26 cellular contexts compared by ENCODE assay signal in genomic region chr12:124049451-124050094, GRCh38.
DNase-seq lines count a peak whose midpoint lies in the region; TF ChIP-seq lines count a peak whose summit lies in the region.
"Had no signal": no experiment of that assay in that cellular context is flagged by ENCODE, and none has a peak within 500 bp of the region (broad histone marks: within the 10 kb centered on the region; RNA-seq: fewer than 3 reads in every experiment).

No MANE protein-coding gene starts in this region.

- H3K27ac Mint-ChIP-seq in Calu3 (ENCODE audit: unreplicated experiment): peak overlapping the region; percentile 36
- H3K27ac Mint-ChIP-seq: CD4-positive, alpha-beta T cell; H9; HFFc6 had no signal

- no peaks in the 10 kb centered on the region for H3K27me3 ChIP-seq in neuronal stem cell (ENCODE audit: control insufficient read depth in 3 of 3, insufficient read depth in 3 of 3, low read depth in 1 of 3, low read length in 3 of 3)
- no peaks in the 10 kb centered on the region for H3K27me3 ChIP-seq in suprapubic skin
- no peaks in the 10 kb centered on the region for H3K27me3 ChIP-seq in stomach
- H3K27me3 ChIP-seq: BLaER1 had no signal

- peaks cover 14% of the 10 kb centered on the region for H3K9me3 Mint-ChIP-seq in Calu3 (ENCODE audit: low read depth, unreplicated experiment)

- TF ChIP-seq POLR2A in suprapubic skin (IDR thresholded peaks at IDR 0.05): no peak
- TF ChIP-seq POLR2A in stomach (IDR thresholded peaks at IDR 0.05): no peak

- no peak overlapping the region for H2AK5ac ChIP-seq in neuronal stem cell (ENCODE audit: low read depth, low read length)

- no peak overlapping the region for H2BK120ac ChIP-seq in neuronal stem cell (ENCODE audit: low read depth, low read length)

- no peak overlapping the region for H3K27ac ChIP-seq in neuronal stem cell (replicated peaks; ENCODE audit: low read length)
- H3K27ac ChIP-seq in suprapubic skin: no peak overlapping the region
- no peak overlapping the region for H3K27ac ChIP-seq in stomach
- H3K27ac ChIP-seq: BLaER1, GM23248, HL-60, RWPE1 had no signal

- no peak overlapping the region for H3K23ac ChIP-seq in neuronal stem cell (ENCODE audit: low read depth, low read length, poor library complexity)

- peaks cover 6 to 22% of the 10 kb centered on the region in 2 donors for H3K4me1 ChIP-seq in neuronal stem cell (ENCODE audit: control insufficient read depth in 2 of 2, insufficient read depth in 1 of 2, low read depth in 1 of 2, low read length in 2 of 2)
- peaks cover 8% of the 10 kb centered on the region for H3K4me1 ChIP-seq in suprapubic skin
- H3K4me1 ChIP-seq in stomach: peaks cover 0 to 19% (median 6%) of the 10 kb centered on the region in 4 donors

- DNase-seq in Calu3: no peak
- peak; percentile 11 for DNase-seq in EH (ENCODE audit: low read depth)
- DNase-seq in astrocyte of the hippocampus (ENCODE audit: low read depth, low spot score): peak; percentile 68
- no peak for DNase-seq in neuronal stem cell (ENCODE audit: low spot score)
- no peak for DNase-seq in suprapubic skin (ENCODE audit: low spot score in 2 of 2)
- no peak for DNase-seq in stomach
- DNase-seq in DMS79 (lab: John Stamatoyannopoulos, UW): no peak
- DNase-seq: ACHN; CD4-positive, alpha-beta T cell; COR-L47; DMS 273 treated with DMSO at 0.1 percent for 48 hours; GDM1; GM23248; H9; HFFc6; KBM-7; NCI-H1105; NCI-H146; NCI-H2029; NCI-H2227 treated with DMSO at 0.1 percent for 48 hours; NCI-H510A treated with DMSO at 0.1 percent for 48 hours; NCI-H774; NK-92 treated with Interleukin-12 subunit alpha and Interleukin-12 subunit beta, amount 100 ng/mL, for 24 hours had no signal

- intact Hi-C loops in Calu3 (cut with micrococcal nuclease; ENCODE audit: unreplicated experiment) (no loop called here), stomach (cut with DNase I; ENCODE audit: low total_unique reads) (no loop called here)

- no TSS peak for BruUV-seq in Calu3 (replicated peaks; lab: Mats Ljungman, UMichigan)

- no peak overlapping the region for H3K4ac ChIP-seq in neuronal stem cell (ENCODE audit: low read length)

- H3K4me3 Mint-ChIP-seq in Calu3 (ENCODE audit: low read depth, unreplicated experiment): no peak overlapping the region
- H3K4me3 Mint-ChIP-seq: CD4-positive, alpha-beta T cell; H9; HFFc6 had no signal

- H2AFZ ChIP-seq in neuronal stem cell (ENCODE audit: low read length): no peak overlapping the region
- H2AFZ ChIP-seq: GM23248 had no signal

- H3K27me3 Mint-ChIP-seq in Calu3 (ENCODE audit: unreplicated experiment): peaks cover 14% of the 10 kb centered on the region
- H3K27me3 Mint-ChIP-seq: CD4-positive, alpha-beta T cell had no signal

- no peaks in the 10 kb centered on the region for H3K36me3 Mint-ChIP-seq in Calu3 (ENCODE audit: insufficient read depth, unreplicated experiment)

- H4K8ac ChIP-seq in neuronal stem cell (ENCODE audit: low read depth, low read length): no peak overlapping the region

- CTCF ChIA-PET in Calu3 (lab: Charles Lee): interaction anchor here (0.7 to 0.9 kb wide), 2 partner anchors 18 to 286 kb away, joined by 3 to 4 read pairs; no protein-coding TSS in a partner anchor

- no peak overlapping the region for H3K4me2 ChIP-seq in neuronal stem cell (ENCODE audit: insufficient read depth, low read length, poor library complexity, severe bottlenecking)
- H3K4me2 ChIP-seq: BLaER1 had no signal

- H3K36me3 ChIP-seq in neuronal stem cell (replicated peaks in 1 of 2; ENCODE audit: control insufficient read depth in 2 of 2, insufficient read depth in 2 of 2, low read length in 2 of 2): no peaks in the 10 kb centered on the region
- H3K36me3 ChIP-seq in suprapubic skin: no peaks in the 10 kb centered on the region
- H3K36me3 ChIP-seq in stomach: no peaks in the 10 kb centered on the region
- H3K36me3 ChIP-seq: BLaER1 had no signal

- H3K4me1 Mint-ChIP-seq in Calu3 (ENCODE audit: low read depth, unreplicated experiment): peaks cover 9% of the 10 kb centered on the region

- H2BK12ac ChIP-seq in neuronal stem cell (ENCODE audit: low read length): no peak overlapping the region

- TF ChIP-seq EP300 in suprapubic skin (IDR thresholded peaks at IDR 0.05) (no peak), stomach (IDR thresholded peaks at IDR 0.05) (no peak)

- TF ChIP-seq CTCF in Calu3 (IDR thresholded peaks at IDR 0.05; ENCODE audit: unreplicated experiment) (no peak), suprapubic skin (IDR thresholded peaks at IDR 0.05) (no peak), stomach (IDR thresholded peaks at IDR 0.05) (no peak)

- H4K91ac ChIP-seq in neuronal stem cell (ENCODE audit: low read depth, low read length, poor library complexity): no peak overlapping the region

- no peaks in the 10 kb centered on the region for H3K79me1 ChIP-seq in neuronal stem cell (ENCODE audit: low read depth, low read length)

- H3K4me3 ChIP-seq in neuronal stem cell (ENCODE audit: low read length in 2 of 2): no peak overlapping the region
- no peak overlapping the region for H3K4me3 ChIP-seq in suprapubic skin
- no peak overlapping the region for H3K4me3 ChIP-seq in stomach
- H3K4me3 ChIP-seq: BLaER1, GM23248 had no signal

- H3K14ac ChIP-seq in neuronal stem cell (ENCODE audit: low read length): no peak overlapping the region

- H3K9ac ChIP-seq in neuronal stem cell (ENCODE audit: low read depth, low read length, poor library complexity): no peak overlapping the region
- H3K9ac ChIP-seq: BLaER1, GM23248 had no signal

- no peak overlapping the region for H2BK15ac ChIP-seq in neuronal stem cell (ENCODE audit: low read length)

- H3K9me3 ChIP-seq in neuronal stem cell (replicated peaks in 1 of 2; ENCODE audit: control insufficient read depth in 2 of 2, insufficient read depth in 1 of 2, low read depth in 1 of 2, low read length in 2 of 2) (peaks cover 9 to 21% of the 10 kb centered on the region in 2 donors), suprapubic skin (no peaks in the 10 kb centered on the region), stomach (peaks cover 3 to 28% (median 13%) of the 10 kb centered on the region in 4 donors)

- H2BK5ac ChIP-seq in neuronal stem cell (ENCODE audit: low read length): no peak overlapping the region

- H3K18ac ChIP-seq in neuronal stem cell (ENCODE audit: low read length): peak overlapping the region; percentile 23

- WGBS in neuronal stem cell (ENCODE audit: extremely low coverage in 2 of 2, insufficient read length in 2 of 2, insufficient replicate concordance in 1 of 2), 2 donors: no CpG with 5 or more reads among the region's 6 CpGs
- WGBS in suprapubic skin: 86% methylated on average over 6 of the region's 6 CpGs
- 52 to 77% (median 67%) methylated on average over 6 of the region's 6 CpGs for WGBS in stomach, 5 donors

Comparison
In these comparisons a context has a peak if more than half of its experiments do, and no peak if none do; other contexts are left out.
1. DNase-seq: peak in EH (single experiment) and astrocyte of the hippocampus (single experiment); none in Calu3 (single experiment), neuronal stem cell (single experiment), suprapubic skin (0 of 2), stomach (single experiment) and DMS79 (single experiment).